In genomic region chr14:64706552-64707193, GRCh38 we compare ENCODE assay signal across 9 cellular contexts. TPM values are rescaled to one million over a fixed set of nuclear protein-coding genes. Genes with fewer than 3 reads are reported as not detected.
DNase-seq lines count a peak whose midpoint lies in the region; ATAC-seq, FAIRE-seq and TF ChIP-seq lines count a peak whose summit lies in the region.
"Had no signal": no experiment of that assay in that cellular context is flagged by ENCODE, and none has a peak within 500 bp of the region (broad histone marks: within the 10 kb centered on the region; RNA-seq: fewer than 3 reads in every experiment).

No MANE protein-coding gene starts in this region.

- peaks cover 73% of the 10 kb centered on the region for H3K4me1 Mint-ChIP-seq in chondrocyte (ENCODE audit: low read depth)
- peaks cover 40% of the 10 kb centered on the region for H3K4me1 Mint-ChIP-seq in stimulated activated memory B cell treated with anti-CD40 and anti-IgM and Interleukin-4, amounts not matched to agents 10 μg/mL and 1 μg/mL and 100 μg/mL, for 72 hours

- H3K27me3 ChIP-seq in HUES6 (ENCODE audit: control insufficient read depth, insufficient read depth, low read length) (0 out of 2 replicates have a peak, but pooled peaks cover 7% of the 10 kb centered on the region), kidney epithelial cell (ENCODE audit: control insufficient read depth, insufficient read depth, low read length) (no peaks in the 10 kb centered on the region), small intestine (ENCODE audit: control insufficient read depth in 2 of 2, insufficient read depth in 2 of 2, low read length in 2 of 2) (no peaks in the 10 kb centered on the region)

- peaks cover 3% of the 10 kb centered on the region for H3K36me3 Mint-ChIP-seq in chondrocyte (ENCODE audit: low read depth)
- no peaks in the 10 kb centered on the region for H3K36me3 Mint-ChIP-seq in stimulated activated memory B cell treated with anti-CD40 and anti-IgM and Interleukin-4, amounts not matched to agents 10 μg/mL and 1 μg/mL and 100 μg/mL, for 72 hours

- H3K27me3 Mint-ChIP-seq in chondrocyte (ENCODE audit: low read depth) = no peaks in the 10 kb centered on the region
- peaks cover 64% of the 10 kb centered on the region for H3K27me3 Mint-ChIP-seq in stimulated activated memory B cell treated with anti-CD40 and anti-IgM and Interleukin-4, amounts not matched to agents 10 μg/mL and 1 μg/mL and 100 μg/mL, for 72 hours

- peak overlapping the region; percentile 93 for H3K9ac ChIP-seq in HUES6 (ENCODE audit: low read length)

- no peaks in the 10 kb centered on the region for H3K9me3 Mint-ChIP-seq in chondrocyte (ENCODE audit: low read depth)
- H3K9me3 Mint-ChIP-seq in stimulated activated memory B cell treated with anti-CD40 and anti-IgM and Interleukin-4, amounts not matched to agents 10 μg/mL and 1 μg/mL and 100 μg/mL, for 72 hours = no peaks in the 10 kb centered on the region

- H3K4me3 ChIP-seq in HUES6 (ENCODE audit: low read depth, low read length) (peak overlapping the region; percentile 85), kidney epithelial cell (ENCODE audit: low read depth, low read length) (peak overlapping the region; percentile 77), small intestine (ENCODE audit: low read depth in 1 of 2, low read length in 2 of 2) (peak overlapping the region in 1 of 2 donors; percentile 2)

- no peaks in the 10 kb centered on the region for H3K9me3 ChIP-seq in HUES6 (ENCODE audit: control insufficient read depth, insufficient read depth, low read depth, low read length)
- H3K9me3 ChIP-seq in small intestine (ENCODE audit: control insufficient read depth, low read depth) = no peaks in the 10 kb centered on the region

- no peak for DNase-seq in chondrocyte (ENCODE audit: low spot score)
- no peak for DNase-seq in kidney epithelial cell (ENCODE audit: low read depth)
- DNase-seq in small intestine = no peak
- DNase-seq in NCI-H1092 (lab: John Stamatoyannopoulos, UW) = no peak
- DNase-seq in NCI-H146 treated with DMSO at 0.1 percent for 48 hours (lab: John Stamatoyannopoulos, UW; ENCODE audit: unreplicated experiment) = no peak
- DNase-seq: NCI-H1417 had no signal

- ATAC-seq in stimulated activated memory B cell treated with anti-CD40 and anti-IgM and Interleukin-4, amounts not matched to agents 10 μg/mL and 1 μg/mL and 100 μg/mL, for 72 hours = no peak
- no peak for ATAC-seq in GM18502 (IDR thresholded peaks at IDR 0.05; ENCODE audit: poor library complexity, unreplicated experiment)

- no peak for FAIRE-seq in small intestine (lab: Jason Lieb, UNC)

- H3K27ac Mint-ChIP-seq in chondrocyte (ENCODE audit: unreplicated experiment) = peak overlapping the region; percentile 30
- H3K27ac Mint-ChIP-seq in stimulated activated memory B cell treated with anti-CD40 and anti-IgM and Interleukin-4, amounts not matched to agents 10 μg/mL and 1 μg/mL and 100 μg/mL, for 72 hours = no peak overlapping the region

- H3K4me1 ChIP-seq in HUES6 (ENCODE audit: control insufficient read depth, insufficient read depth, low read length) (peaks cover 60% of the 10 kb centered on the region), small intestine (ENCODE audit: control insufficient read depth in 2 of 2, insufficient read depth in 1 of 2, low read depth in 1 of 2, low read length in 1 of 2) (peaks cover 13 to 15% of the 10 kb centered on the region in 2 donors)

- peak overlapping the region; percentile 7; the same call in 1 of the 2 replicates for H3K27ac ChIP-seq in HUES6 (ENCODE audit: low read depth, low read length)
- H3K27ac ChIP-seq in small intestine (ENCODE audit: low read depth in 1 of 2, low read length in 1 of 2) = peak overlapping the region; percentile 21 to 78

- 37 to 50% (median 38%) methylated on average over 13 to 15 of the region's 15 CpGs for WGBS in small intestine, 3 donors

- H3K36me3 ChIP-seq in HUES6 (ENCODE audit: control insufficient read depth, insufficient read depth, low read length) (peaks cover 5% of the 10 kb centered on the region), kidney epithelial cell (ENCODE audit: control insufficient read depth, insufficient read depth, low read length) (no peaks in the 10 kb centered on the region), small intestine (ENCODE audit: control insufficient read depth in 2 of 2, insufficient read depth in 2 of 2, low read length in 2 of 2) (no peaks in the 10 kb centered on the region)

- no peak for TF ChIP-seq CTCF in chondrocyte (IDR thresholded peaks at IDR 0.05)
- no peak for TF ChIP-seq CTCF in kidney epithelial cell (IDR thresholded peaks at IDR 0.05; ENCODE audit: insufficient read depth, low read length, poor library complexity, severe bottlenecking)

- H3K4me3 Mint-ChIP-seq in chondrocyte (ENCODE audit: unreplicated experiment) = peak overlapping the region; percentile 78
- H3K4me3 Mint-ChIP-seq in stimulated activated memory B cell treated with anti-CD40 and anti-IgM and Interleukin-4, amounts not matched to agents 10 μg/mL and 1 μg/mL and 100 μg/mL, for 72 hours = no peak overlapping the region

RNA-seq across cellular contexts. Expression of gene PLEKHG3, which starts 2.4 kb away (rescaled TPM):
- 46.3 to 133 TPM (median 131 TPM) in 3 replicates for total RNA-seq in chondrocyte
- total RNA-seq in kidney epithelial cell = 109 and 136 TPM in 2 replicates
- 10 to 100 TPM; 12.7 to 18.6 (median 15.6) TPM for polyA plus RNA-seq in small intestine
